In genomic region chr20:23574977-23575376, GRCh38 we compare ENCODE assay signal across 9 cellular contexts. TPM values are rescaled to one million over a fixed set of nuclear protein-coding genes. Genes with fewer than 3 reads are reported as not detected.
"Had no signal": no experiment of that assay in that cellular context is flagged by ENCODE, and none has a peak within 500 bp of the region (broad histone marks: within the 10 kb centered on the region; RNA-seq: fewer than 3 reads in every experiment).

No MANE protein-coding gene starts in this region.

- ATAC-seq: GM12878 had no signal

- DNase-seq: GDM1, GF-D8 had no signal

- FAIRE-seq: G401.6, GM12878, GM12891, GM12892, GM18507, GM19239 had no signal

- H3K4me3 ChIP-seq: GM12878 had no signal

RNA-seq across cellular contexts. Expression of gene CST9L, which starts 6.7 kb away (rescaled TPM):
- total RNA-seq: G401, GM12878 had no signal
- polyA plus RNA-seq: GM12878 had no signal

RNA-seq across cellular contexts. Expression of gene CST9, which starts 30.7 kb away (rescaled TPM):
- total RNA-seq: G401, GM12878 had no signal
- polyA plus RNA-seq: GM12878 had no signal
